ENCODE assay signal across 19 cellular contexts in the genomic region with DNA sequence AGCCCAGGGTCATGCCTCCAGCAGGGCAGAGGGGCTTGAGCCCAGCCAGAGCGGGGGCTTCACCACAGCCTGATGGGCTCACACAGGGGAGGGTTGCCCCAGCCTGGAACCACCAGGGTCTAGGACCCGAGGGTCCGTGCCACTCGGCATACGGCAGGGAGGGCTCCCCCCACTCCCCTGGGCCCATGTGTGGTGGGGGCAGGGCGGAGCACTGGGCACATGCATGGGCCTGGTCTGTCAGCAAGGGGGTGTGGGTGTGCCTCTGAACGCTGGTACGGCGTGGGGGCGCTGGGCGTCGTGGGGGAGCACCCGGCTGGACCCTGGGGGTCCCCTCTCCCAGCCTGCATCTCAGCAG. TPM values are rescaled to one million over a fixed set of nuclear protein-coding genes. Genes with fewer than 3 reads are reported as not detected.
A peak's percentile ranks its signal among the peaks of the same experiment; 100 is the strongest.
DNase-seq lines count a peak whose midpoint lies in the region; ATAC-seq and TF ChIP-seq lines count a peak whose summit lies in the region.
"Had no signal": no experiment of that assay in that cellular context is flagged by ENCODE, and none has a peak within 500 bp of the region (broad histone marks: within the 10 kb centered on the region; RNA-seq: fewer than 3 reads in every experiment).

No MANE protein-coding gene starts in this region.

- no peaks in the 10 kb centered on the region for H3F3A ChIP-seq in neural cell (ENCODE audit: insufficient read depth, low read length, poor library complexity, severe bottlenecking)

- no peaks in the 10 kb centered on the region for H3K9me3 Mint-ChIP-seq in stimulated activated naive CD8-positive, alpha-beta T cell treated with anti-CD3 and anti-CD28 coated beads, Interleukin-15, amount 100 ng/mL, for 72 hours
- no peaks in the 10 kb centered on the region for H3K9me3 Mint-ChIP-seq in activated naive CD8-positive, alpha-beta T cell treated with anti-CD3 and anti-CD28 coated beads for 36 hours
- H3K9me3 Mint-ChIP-seq: CD4-positive, alpha-beta T cell; CD8-positive, alpha-beta memory T cell had no signal

- no peak overlapping the region for H3K27ac Mint-ChIP-seq in stimulated activated naive CD8-positive, alpha-beta T cell treated with anti-CD3 and anti-CD28 coated beads, Interleukin-15, amount 100 ng/mL, for 72 hours
- no peak overlapping the region for H3K27ac Mint-ChIP-seq in activated naive CD8-positive, alpha-beta T cell treated with anti-CD3 and anti-CD28 coated beads for 36 hours
- H3K27ac Mint-ChIP-seq: B cell; CD14-positive monocyte; CD4-positive, alpha-beta T cell; CD8-positive, alpha-beta memory T cell had no signal

- H3K4me2 ChIP-seq in neural cell (ENCODE audit: low read length) = no peak overlapping the region

- H3K36me3 Mint-ChIP-seq in activated naive CD8-positive, alpha-beta T cell treated with anti-CD3 and anti-CD28 coated beads for 36 hours = no peaks in the 10 kb centered on the region
- H3K36me3 Mint-ChIP-seq: CD14-positive monocyte had no signal

- no peak overlapping the region for H2AFZ ChIP-seq in neural cell (ENCODE audit: low read depth, low read length)
- H2AFZ ChIP-seq: GM23248 had no signal

- no peak for TF ChIP-seq CTCF in neural cell (IDR thresholded peaks at IDR 0.05; ENCODE audit: poor library complexity, severe bottlenecking)

- H3K9me2 ChIP-seq in neural cell (ENCODE audit: insufficient read depth, low read length) = no peaks in the 10 kb centered on the region

- H3K27ac ChIP-seq in neural cell (ENCODE audit: low read length) (no peak overlapping the region), substantia nigra (ENCODE audit: low read depth, low read length, poor library complexity, severe bottlenecking) (peak overlapping the region; percentile 17)
- H3K27ac ChIP-seq: 22Rv1; BLaER1 treated with 17β-estradiol and CSF1 and Interleukin-3, amounts not matched to agents 10 nM and 100 nM; GM23248 had no signal

- H3K4me3 Mint-ChIP-seq in stimulated activated naive CD8-positive, alpha-beta T cell treated with anti-CD3 and anti-CD28 coated beads, Interleukin-15, amount 100 ng/mL, for 72 hours = no peak overlapping the region
- H3K4me3 Mint-ChIP-seq in activated naive CD8-positive, alpha-beta T cell treated with anti-CD3 and anti-CD28 coated beads for 36 hours = no peak overlapping the region
- H3K4me3 Mint-ChIP-seq: B cell; CD14-positive monocyte; CD4-positive, alpha-beta T cell; CD8-positive, alpha-beta memory T cell had no signal

- no peaks in the 10 kb centered on the region for H3K36me3 ChIP-seq in neural cell (ENCODE audit: insufficient read depth, low read length)
- H3K36me3 ChIP-seq: BLaER1 treated with 17β-estradiol and CSF1 and Interleukin-3, amounts not matched to agents 10 nM and 100 nM had no signal

- H4K20me1 ChIP-seq in neural cell (ENCODE audit: insufficient read depth) = no peaks in the 10 kb centered on the region

- DNase-seq in stimulated activated naive CD8-positive, alpha-beta T cell treated with anti-CD3 and anti-CD28 coated beads, Interleukin-15, amount 100 ng/mL, for 72 hours = no peak
- DNase-seq in stimulated activated naive CD8-positive, alpha-beta T cell treated with anti-CD3 and anti-CD28 coated beads, Interleukin-15, Interleukin-2, amounts not matched to agents 100 U/mL and 50 U/mL, for 24 hours = no peak
- DNase-seq in substantia nigra (lab: John Stamatoyannopoulos, UW) = no peak
- DNase-seq in activated naive CD8-positive, alpha-beta T cell treated with anti-CD3 and anti-CD28 coated beads for 36 hours = no peak
- no peak for DNase-seq in superior temporal gyrus (ENCODE audit: extremely low spot score)
- DNase-seq: CD4-positive, alpha-beta T cell; CD8-positive, alpha-beta memory T cell; DMS 273 treated with DMSO at 0.1 percent for 48 hours; DMS79; EL; GF-D8; GM23248; H7; HCEC 1CT had no signal

- no peaks in the 10 kb centered on the region for H3K9me3 ChIP-seq in neural cell (ENCODE audit: low read length)
- H3K9me3 ChIP-seq: BLaER1 treated with 17β-estradiol and CSF1 and Interleukin-3, amounts not matched to agents 10 nM and 100 nM had no signal

- ATAC-seq in stimulated activated naive CD8-positive, alpha-beta T cell treated with anti-CD3 and anti-CD28 coated beads, Interleukin-15, amount 100 ng/mL, for 72 hours = peak; percentile 8
- no peak for ATAC-seq in stimulated activated naive CD8-positive, alpha-beta T cell treated with anti-CD3 and anti-CD28 coated beads, Interleukin-15, Interleukin-2, amounts not matched to agents 100 U/mL and 50 U/mL, for 24 hours

- no peak overlapping the region for H3K9ac ChIP-seq in neural cell (ENCODE audit: low read length)
- H3K9ac ChIP-seq: BLaER1 treated with 17β-estradiol and CSF1 and Interleukin-3, amounts not matched to agents 10 nM and 100 nM; GM23248 had no signal

- H3K27me3 ChIP-seq in neural cell (ENCODE audit: insufficient read depth, low read depth, low read length) = no peaks in the 10 kb centered on the region
- H3K27me3 ChIP-seq: BLaER1 treated with 17β-estradiol and CSF1 and Interleukin-3, amounts not matched to agents 10 nM and 100 nM had no signal

- H3K79me2 ChIP-seq in neural cell (replicated peaks; ENCODE audit: insufficient read depth, low read length) = no peaks in the 10 kb centered on the region

- no peak for TF ChIP-seq EP300 in neural cell (conservative IDR thresholded peaks at IDR 0.05; ENCODE audit: poor library complexity, severe bottlenecking)

- H3K4me1 Mint-ChIP-seq in stimulated activated naive CD8-positive, alpha-beta T cell treated with anti-CD3 and anti-CD28 coated beads, Interleukin-15, amount 100 ng/mL, for 72 hours = peaks cover 12% of the 10 kb centered on the region
- no peaks in the 10 kb centered on the region for H3K4me1 Mint-ChIP-seq in activated naive CD8-positive, alpha-beta T cell treated with anti-CD3 and anti-CD28 coated beads for 36 hours
- H3K4me1 Mint-ChIP-seq: B cell, CD14-positive monocyte had no signal

- TF ChIP-seq RAD21 in neural cell (conservative IDR thresholded peaks at IDR 0.05) = no peak

- no peak overlapping the region for H3K4me3 ChIP-seq in neural cell (ENCODE audit: low read length)
- H3K4me3 ChIP-seq: BLaER1 treated with 17β-estradiol and CSF1 and Interleukin-3, amounts not matched to agents 10 nM and 100 nM; GM23248 had no signal

- H3K27me3 Mint-ChIP-seq in stimulated activated naive CD8-positive, alpha-beta T cell treated with anti-CD3 and anti-CD28 coated beads, Interleukin-15, amount 100 ng/mL, for 72 hours = peaks cover 7% of the 10 kb centered on the region
- H3K27me3 Mint-ChIP-seq in activated naive CD8-positive, alpha-beta T cell treated with anti-CD3 and anti-CD28 coated beads for 36 hours = no peaks in the 10 kb centered on the region
- H3K27me3 Mint-ChIP-seq: B cell; CD4-positive, alpha-beta T cell had no signal

TF ChIP-seq in neural cell, 6 proteins besides CTCF, POLR2A, EP300 and RAD21:
- TF ChIP-seq POLR2AphosphoS5 (IDR thresholded peaks at IDR 0.05) (peak; percentile 9), TAF1 (IDR thresholded peaks at IDR 0.05; ENCODE audit: low read depth) (no peak), EZH2 (IDR thresholded peaks at IDR 0.05; ENCODE audit: borderline replicate concordance, insufficient read depth, low read length, poor library complexity, severe bottlenecking) (no peak), SMC3 (conservative IDR thresholded peaks at IDR 0.05; ENCODE audit: poor library complexity) (no peak)

RNA-seq across cellular contexts. Expression of a gene that starts 29.3 kb away (rescaled TPM):
- 33.2 and 56.8 TPM in 2 replicates for polyA plus RNA-seq in neural cell
- polyA minus RNA-seq in neural cell = 16.6 and 20.9 TPM in 2 replicates
- 10 to 100 TPM; 15.2 to 16.3 TPM for total RNA-seq in activated naive CD8-positive, alpha-beta T cell treated with anti-CD3 and anti-CD28 coated beads for 36 hours
